Comparison of ENCODE assay signal across 8 cellular contexts in genomic region chrX:71253253-71254091, GRCh38. TPM values are rescaled to one million over a fixed set of nuclear protein-coding genes. Genes with fewer than 3 reads are reported as not detected.
DNase-seq lines count a peak whose midpoint lies in the region; ATAC-seq and TF ChIP-seq lines count a peak whose summit lies in the region.

No MANE protein-coding gene starts in this region.

- H3K9me3 ChIP-seq in neutrophil, result no peaks in the 10 kb centered on the region

- H3K4me1 Mint-ChIP-seq in activated T-helper 2 cell treated with anti-CD3 and anti-CD28 coated beads, Interferon-gamma antibody, Interleukin-2, Interleukin-4, amounts not matched to agents 10 μg/mL and 5 μg/mL and 100 μg/mL, durations not matched to agents 14 hours and 24 hours and 36 hours (ENCODE audit: low read depth), result peaks cover 27% of the 10 kb centered on the region

- peak overlapping the region; percentile 88 for H3K4me3 Mint-ChIP-seq in activated T-helper 2 cell treated with anti-CD3 and anti-CD28 coated beads, Interferon-gamma antibody, Interleukin-2, Interleukin-4, amounts not matched to agents 10 μg/mL and 5 μg/mL and 100 μg/mL, durations not matched to agents 14 hours and 24 hours and 36 hours (ENCODE audit: low read depth)

- peaks cover 2% of the 10 kb centered on the region for H3K36me3 ChIP-seq in neutrophil

- peak overlapping the region; percentile 77 to 79 for H3K4me3 ChIP-seq in foreskin fibroblast (ENCODE audit: low read depth in 1 of 2, low read length in 2 of 2)
- H3K4me3 ChIP-seq in neutrophil (ENCODE audit: low read depth in 1 of 2, low read length in 1 of 2), result peak overlapping the region; percentile 68 to 69

- peaks cover 21% of the 10 kb centered on the region for H3K36me3 Mint-ChIP-seq in activated T-helper 2 cell treated with anti-CD3 and anti-CD28 coated beads, Interferon-gamma antibody, Interleukin-2, Interleukin-4, amounts not matched to agents 10 μg/mL and 5 μg/mL and 100 μg/mL, durations not matched to agents 14 hours and 24 hours and 36 hours (ENCODE audit: low read depth)

- peak overlapping the region; percentile 29 for H3K27ac ChIP-seq in neutrophil

- TF ChIP-seq CTCF in foreskin fibroblast (IDR thresholded peaks at IDR 0.05; ENCODE audit: low read depth, low read length) (peak; percentile 52), neutrophil (IDR thresholded peaks at IDR 0.05) (no peak)

- DNase-seq in SIG-M5 treated with dmso at 0.1 percent for 504 hours (lab: John Stamatoyannopoulos, UW; ENCODE audit: unreplicated experiment) (peak; percentile 2), SIG-M5 (lab: John Stamatoyannopoulos, UW) (no peak), NCI-H748 (lab: John Stamatoyannopoulos, UW; ENCODE audit: unreplicated experiment) (peak; percentile 63), foreskin fibroblast (peak in 1 of 2 donors; percentile 64), GOT3 (lab: John Stamatoyannopoulos, UW) (no peak)
- DNase-seq in activated T-helper 2 cell treated with anti-CD3 and anti-CD28 coated beads, Interferon-gamma antibody, Interleukin-2, Interleukin-4, amounts not matched to agents 10 μg/mL and 5 μg/mL and 100 μg/mL, durations not matched to agents 14 hours and 24 hours and 36 hours (ENCODE audit: low spot score), result peak; percentile 15

- intact Hi-C loops in activated T-helper 2 cell treated with anti-CD3 and anti-CD28 coated beads, Interferon-gamma antibody, Interleukin-2, Interleukin-4, amounts not matched to agents 10 μg/mL and 5 μg/mL and 100 μg/mL, durations not matched to agents 14 hours and 24 hours and 36 hours (cut with micrococcal nuclease), result loop anchor here (1.0 kb wide), 2 partner anchors 30 to 113 kb away; partner anchors contain the start of genes NONO and TAF1

- H3K27me3 ChIP-seq in neutrophil, result no peaks in the 10 kb centered on the region

- no peak for ATAC-seq in GM18867 (IDR thresholded peaks at IDR 0.05; ENCODE audit: unreplicated experiment)

- no peaks in the 10 kb centered on the region for H3K9me3 Mint-ChIP-seq in activated T-helper 2 cell treated with anti-CD3 and anti-CD28 coated beads, Interferon-gamma antibody, Interleukin-2, Interleukin-4, amounts not matched to agents 10 μg/mL and 5 μg/mL and 100 μg/mL, durations not matched to agents 14 hours and 24 hours and 36 hours

- H3K27ac Mint-ChIP-seq in activated T-helper 2 cell treated with anti-CD3 and anti-CD28 coated beads, Interferon-gamma antibody, Interleukin-2, Interleukin-4, amounts not matched to agents 10 μg/mL and 5 μg/mL and 100 μg/mL, durations not matched to agents 14 hours and 24 hours and 36 hours, result peak overlapping the region; percentile 77

- H3K27me3 Mint-ChIP-seq in activated T-helper 2 cell treated with anti-CD3 and anti-CD28 coated beads, Interferon-gamma antibody, Interleukin-2, Interleukin-4, amounts not matched to agents 10 μg/mL and 5 μg/mL and 100 μg/mL, durations not matched to agents 14 hours and 24 hours and 36 hours (ENCODE audit: low read depth), result no peaks in the 10 kb centered on the region

- peaks cover 14 to 18% of the 10 kb centered on the region in 2 experiments for H3K4me1 ChIP-seq in neutrophil (ENCODE audit: control insufficient read depth in 1 of 2, insufficient read depth in 1 of 2, low read depth in 1 of 2, low read length in 1 of 2)

RNA-seq across cellular contexts. Expression of gene ZMYM3, which starts 0.5 kb away (rescaled TPM):
- 26.8 and 31.4 TPM in 2 replicates for total RNA-seq in activated T-helper 2 cell treated with anti-CD3 and anti-CD28 coated beads, Interferon-gamma antibody, Interleukin-2, Interleukin-4, amounts not matched to agents 10 μg/mL and 5 μg/mL and 100 μg/mL, durations not matched to agents 14 hours and 24 hours and 36 hours

RNA-seq across cellular contexts. Expression of gene NONO, which starts 30.0 kb away (rescaled TPM):
- 585 and 612 TPM in 2 replicates for total RNA-seq in activated T-helper 2 cell treated with anti-CD3 and anti-CD28 coated beads, Interferon-gamma antibody, Interleukin-2, Interleukin-4, amounts not matched to agents 10 μg/mL and 5 μg/mL and 100 μg/mL, durations not matched to agents 14 hours and 24 hours and 36 hours

RNA-seq across cellular contexts. Expression of gene GJB1, which starts 30.4 kb away (rescaled TPM):
- total RNA-seq in activated T-helper 2 cell treated with anti-CD3 and anti-CD28 coated beads, Interferon-gamma antibody, Interleukin-2, Interleukin-4, amounts not matched to agents 10 μg/mL and 5 μg/mL and 100 μg/mL, durations not matched to agents 14 hours and 24 hours and 36 hours, result not detected in 2 replicates

RNA-seq across cellular contexts. Expression of gene ITGB1BP2, which starts 48.1 kb away (rescaled TPM):
- total RNA-seq in activated T-helper 2 cell treated with anti-CD3 and anti-CD28 coated beads, Interferon-gamma antibody, Interleukin-2, Interleukin-4, amounts not matched to agents 10 μg/mL and 5 μg/mL and 100 μg/mL, durations not matched to agents 14 hours and 24 hours and 36 hours, result 6.1 and 6.5 TPM in 2 replicates

Comparison
In these comparisons a context has a peak if more than half of its experiments do, and no peak if none do; other contexts are left out.
1. DNase-seq: peak in SIG-M5 treated with dmso at 0.1 percent for 504 hours (single experiment), NCI-H748 (single experiment) and activated T-helper 2 cell treated with anti-CD3 and anti-CD28 coated beads, Interferon-gamma antibody, Interleukin-2, Interleukin-4, amounts not matched to agents 10 μg/mL and 5 μg/mL and 100 μg/mL, durations not matched to agents 14 hours and 24 hours and 36 hours (single experiment); none in SIG-M5 (single experiment) and GOT3 (single experiment).